21 cellular contexts compared by ENCODE assay signal in genomic region chr2:218719457-218719856, GRCh38.
"Had no signal": no experiment of that assay in that cellular context is flagged by ENCODE, and none has a peak within 500 bp of the region (broad histone marks: within the 10 kb centered on the region; RNA-seq: fewer than 3 reads in every experiment).

No MANE protein-coding gene starts in this region.

- H3K4me2 ChIP-seq: smooth muscle cell had no signal

- FAIRE-seq: frontal cortex, islet of Langerhans had no signal

- H3K4me3 Mint-ChIP-seq: naive B cell; nephron; stimulated activated effector memory CD8-positive, alpha-beta T cell treated with anti-CD3 and anti-CD28 coated beads, Interleukin-12 subunit alpha, Interleukin-12 subunit beta, amount 100 ng/mL, for 72 hours had no signal

- H3K27ac Mint-ChIP-seq: naive B cell; nephron; stimulated activated effector memory CD8-positive, alpha-beta T cell treated with anti-CD3 and anti-CD28 coated beads, Interleukin-12 subunit alpha, Interleukin-12 subunit beta, amount 100 ng/mL, for 72 hours had no signal

- H3K4me1 Mint-ChIP-seq: nephron had no signal

- H3K27ac ChIP-seq: coronary artery, heart left ventricle, right atrium auricular region, testis, tibial nerve, upper lobe of right lung, vagina had no signal

- H3K36me3 ChIP-seq: right atrium auricular region, vagina had no signal

- H3K27me3 Mint-ChIP-seq: naive B cell had no signal

- ATAC-seq: esophagus mucosa; heart left ventricle; stimulated activated effector memory CD8-positive, alpha-beta T cell treated with anti-CD3 and anti-CD28 coated beads, Interleukin-12 subunit alpha, Interleukin-12 subunit beta, amount 100 ng/mL, for 72 hours; stimulated activated naive CD8-positive, alpha-beta T cell treated with anti-CD3 and anti-CD28 coated beads, Interleukin-15, Interleukin-2, amounts not matched to agents 100 U/mL and 50 U/mL, for 24 hours; upper lobe of right lung had no signal

- H3K27me3 ChIP-seq: heart left ventricle, right atrium auricular region, testis, tibial nerve, upper lobe of right lung, vagina had no signal

- H3K4me3 ChIP-seq: coronary artery, heart left ventricle, right atrium auricular region, smooth muscle cell, testis, tibial nerve, upper lobe of right lung, vagina had no signal

- H3K4me1 ChIP-seq: testis had no signal

- H3K9me3 Mint-ChIP-seq: nephron had no signal

- H3K9me3 ChIP-seq: heart left ventricle, right atrium auricular region, testis, tibial nerve, upper lobe of right lung, vagina had no signal

- DNase-seq: effector CD4-positive, alpha-beta T cell; heart left ventricle; hippocampal formation; kidney glomerular epithelial cell; mesendoderm; naive B cell; stimulated activated CD4-positive, alpha-beta T cell treated with anti-CD3 and anti-CD28 coated beads, Interleukin-4, amount 100 ng/mL, for 1 hour; stimulated activated CD8-positive, alpha-beta memory T cell treated with anti-CD3 and anti-CD28 coated beads, Interleukin-4, amount 100 ng/mL, for 48 hours; stimulated activated naive CD8-positive, alpha-beta T cell treated with anti-CD3 and anti-CD28 coated beads, Interleukin-15, Interleukin-2, amounts not matched to agents 100 U/mL and 50 U/mL, for 24 hours; testis; upper lobe of right lung had no signal
